Comparison of ENCODE assay signal across 2 cellular contexts in genomic region chr1:200243042-200243437, GRCh38.
TF ChIP-seq lines count a peak whose summit lies in the region.

No MANE protein-coding gene starts in this region.

TF ChIP-seq in HEK293, 187 proteins besides CTCF, POLR2A, EP300 and RAD21 (continued from another document):
- TF ChIP-seq ZBTB26 (tag by site-specific recombination; optimal IDR thresholded peaks at IDR 0.05): no peak
- no peak for TF ChIP-seq ZFP69B (tag by site-specific recombination; IDR thresholded peaks at IDR 0.05)
- no peak for TF ChIP-seq ZIC2 (tag by site-specific recombination; IDR thresholded peaks at IDR 0.05)
- TF ChIP-seq ZNF518A (tag by site-specific recombination; conservative IDR thresholded peaks at IDR 0.05; ENCODE audit: low read depth): no peak
- TF ChIP-seq ZNF366 (tag by site-specific recombination; conservative IDR thresholded peaks at IDR 0.05): no peak
- TF ChIP-seq, protein P1, sequence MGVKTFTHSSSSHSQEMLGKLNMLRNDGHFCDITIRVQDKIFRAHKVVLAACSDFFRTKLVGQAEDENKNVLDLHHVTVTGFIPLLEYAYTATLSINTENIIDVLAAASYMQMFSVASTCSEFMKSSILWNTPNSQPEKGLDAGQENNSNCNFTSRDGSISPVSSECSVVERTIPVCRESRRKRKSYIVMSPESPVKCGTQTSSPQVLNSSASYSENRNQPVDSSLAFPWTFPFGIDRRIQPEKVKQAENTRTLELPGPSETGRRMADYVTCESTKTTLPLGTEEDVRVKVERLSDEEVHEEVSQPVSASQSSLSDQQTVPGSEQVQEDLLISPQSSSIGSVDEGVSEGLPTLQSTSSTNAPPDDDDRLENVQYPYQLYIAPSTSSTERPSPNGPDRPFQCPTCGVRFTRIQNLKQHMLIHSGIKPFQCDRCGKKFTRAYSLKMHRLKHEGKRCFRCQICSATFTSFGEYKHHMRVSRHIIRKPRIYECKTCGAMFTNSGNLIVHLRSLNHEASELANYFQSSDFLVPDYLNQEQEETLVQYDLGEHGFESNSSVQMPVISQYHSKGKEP (tag by site-specific recombination; IDR thresholded peaks at IDR 0.05): peak; percentile 89
- no peak for TF ChIP-seq ZNF776 (tag by site-specific recombination; IDR thresholded peaks at IDR 0.05; ENCODE audit: borderline replicate concordance)
- peak; percentile 31; the same call in 1 of the 2 replicates for TF ChIP-seq OSR2 (tag by site-specific recombination; IDR thresholded peaks at IDR 0.05)
- TF ChIP-seq ZSCAN30 (tag by site-specific recombination; IDR thresholded peaks at IDR 0.05): 0 out of 2 replicates have a peak, but pooled peaks have one; percentile 8
TF ChIP-seq in HEK293: peak in this region for 6.

TF ChIP-seq in WTC11, 78 proteins besides CTCF, POLR2A, EP300 and RAD21 (continued from another document):
- TF ChIP-seq FOXP1 (CRISPR knock-in tag; IDR thresholded peaks at IDR 0.05; ENCODE audit: borderline replicate concordance) (no peak), SP1 (CRISPR knock-in tag; conservative IDR thresholded peaks at IDR 0.05) (no peak), ERG (CRISPR knock-in tag; IDR thresholded peaks at IDR 0.05) (no peak), ZNF263 (CRISPR knock-in tag; IDR thresholded peaks at IDR 0.05; ENCODE audit: low read depth) (no peak), FOXK1 (CRISPR knock-in tag; IDR thresholded peaks at IDR 0.05) (no peak)
